16 cellular contexts compared by ENCODE assay signal in genomic region chr7:159000859-159001435, GRCh38.
"Had no signal": no experiment of that assay in that cellular context is flagged by ENCODE, and none has a peak within 500 bp of the region (broad histone marks: within the 10 kb centered on the region; RNA-seq: fewer than 3 reads in every experiment).

No MANE protein-coding gene starts in this region.

- H3K4me1 ChIP-seq: breast epithelium, left ventricle myocardium inferior had no signal

- H3K9me3 Mint-ChIP-seq: activated naive CD8-positive, alpha-beta T cell treated with anti-CD3 and anti-CD28 coated beads for 36 hours; activated T-cell treated with anti-CD3 and anti-CD28 coated beads, Interleukin-2, amount 50 U/mL, for 24 hours; type B pancreatic cell had no signal

- H3K36me3 ChIP-seq: breast epithelium, esophagus squamous epithelium, left ventricle myocardium inferior, suprapubic skin had no signal

- H3K4me1 Mint-ChIP-seq: nephron, T-helper 17 cell had no signal

- H3K27ac Mint-ChIP-seq: activated naive CD8-positive, alpha-beta T cell treated with anti-CD3 and anti-CD28 coated beads for 36 hours; activated T-cell treated with anti-CD3 and anti-CD28 coated beads, Interleukin-2, amount 50 U/mL, for 24 hours; nephron; T-helper 17 cell; type B pancreatic cell had no signal

- H3K27ac ChIP-seq: breast epithelium, esophagus squamous epithelium, left ventricle myocardium inferior, suprapubic skin had no signal

- H3K9me3 ChIP-seq: breast epithelium, esophagus squamous epithelium, left ventricle myocardium inferior, suprapubic skin had no signal

- H3K4me3 ChIP-seq: breast epithelium, esophagus squamous epithelium, left ventricle myocardium inferior, suprapubic skin had no signal

- H3K36me3 Mint-ChIP-seq: activated naive CD8-positive, alpha-beta T cell treated with anti-CD3 and anti-CD28 coated beads for 36 hours; type B pancreatic cell had no signal

- H3K4me3 Mint-ChIP-seq: activated naive CD8-positive, alpha-beta T cell treated with anti-CD3 and anti-CD28 coated beads for 36 hours; activated T-cell treated with anti-CD3 and anti-CD28 coated beads, Interleukin-2, amount 50 U/mL, for 24 hours; nephron; T-helper 17 cell; type B pancreatic cell had no signal

- DNase-seq: activated CD4-positive, alpha-beta T cell treated with anti-CD3 and anti-CD28 coated beads, Interleukin-2, amount 50 U/mL, for 4 hours; activated CD4-positive, CD25-positive, alpha-beta regulatory T cell treated with anti-CD3 and anti-CD28 coated beads, Interleukin-2, amount 50 U/mL, for 72 hours; activated effector memory CD4-positive, alpha-beta T cell treated with anti-CD3 and anti-CD28 coated beads, Interleukin-2, amount 50 U/mL, for 16 hours; activated naive CD8-positive, alpha-beta T cell treated with anti-CD3 and anti-CD28 coated beads for 36 hours; activated T-cell treated with anti-CD3 and anti-CD28 coated beads, Interleukin-2, amount 50 U/mL, for 24 hours; esophagus squamous epithelium; foreskin fibroblast; left ventricle myocardium inferior; mesenchymal stem cell; stimulated activated CD4-positive, alpha-beta T cell treated with anti-CD3 and anti-CD28 coated beads, Interleukin-12 subunit alpha, Interleukin-12 subunit beta, amount 100 ng/mL, for 4 hours; stimulated activated naive CD4-positive, alpha-beta T cell; T-helper 17 cell had no signal

- ATAC-seq: T-helper 17 cell had no signal
